In the genomic region with DNA sequence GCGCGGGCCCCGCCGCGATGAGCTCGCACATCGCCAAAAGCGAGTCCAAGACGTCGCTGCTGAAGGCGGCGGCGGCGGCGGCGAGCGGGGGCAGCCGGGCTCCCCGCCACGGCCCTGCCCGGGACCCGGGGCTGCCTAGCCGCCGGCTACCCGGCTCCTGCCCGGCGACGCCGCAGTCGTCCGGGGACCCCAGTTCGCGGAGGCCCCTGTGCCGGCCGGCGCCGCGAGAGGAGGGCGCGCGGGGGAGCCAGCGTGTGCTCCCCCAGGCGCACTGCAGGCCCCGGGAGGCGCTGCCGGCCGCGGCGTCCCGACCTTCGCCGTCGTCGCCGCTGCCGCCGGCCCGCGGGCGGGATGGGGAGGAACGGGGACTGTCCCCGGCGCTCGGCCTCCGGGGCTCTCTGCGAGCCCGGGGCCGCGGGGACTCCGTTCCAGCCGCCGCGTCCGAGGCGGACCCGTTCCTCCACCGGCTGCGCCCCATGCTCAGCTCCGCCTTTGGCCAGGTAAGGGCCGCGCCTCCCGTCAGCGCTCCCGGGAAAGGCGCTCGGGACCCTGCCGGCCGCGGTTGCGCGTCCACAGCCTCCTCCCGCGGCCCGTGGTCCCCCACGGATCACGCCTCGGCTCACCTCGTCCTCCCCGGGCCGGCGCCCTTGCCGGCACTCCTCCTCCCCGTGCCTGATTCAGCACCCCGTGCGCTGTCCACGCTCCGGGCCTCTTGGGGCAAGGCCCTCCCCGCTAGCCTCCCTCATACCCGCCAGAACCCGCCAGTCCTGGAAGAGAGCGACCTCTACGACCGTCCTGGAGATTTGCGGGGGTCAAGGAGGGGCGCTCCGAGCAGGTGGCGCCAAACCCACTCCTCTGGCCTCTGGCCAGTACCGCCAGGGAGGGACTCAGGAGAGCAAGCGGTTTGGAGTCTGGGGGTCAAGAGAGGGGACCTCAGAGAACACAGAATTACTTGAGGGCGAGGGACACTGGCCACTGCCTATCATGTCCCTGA, we compare ENCODE assay signal across 1 cellular context.
TF ChIP-seq lines count a peak whose summit lies in the region.

No MANE protein-coding gene starts in this region.

TF ChIP-seq in HEK293, 187 proteins besides CTCF, POLR2A, EP300 and RAD21 (continued from another document):
- no peak for TF ChIP-seq HOXC10 (CRISPR knock-in tag; IDR thresholded peaks at IDR 0.05)
- TF ChIP-seq ZSCAN16 (tag by site-specific recombination; IDR thresholded peaks at IDR 0.05), result no peak
- TF ChIP-seq, protein P1, sequence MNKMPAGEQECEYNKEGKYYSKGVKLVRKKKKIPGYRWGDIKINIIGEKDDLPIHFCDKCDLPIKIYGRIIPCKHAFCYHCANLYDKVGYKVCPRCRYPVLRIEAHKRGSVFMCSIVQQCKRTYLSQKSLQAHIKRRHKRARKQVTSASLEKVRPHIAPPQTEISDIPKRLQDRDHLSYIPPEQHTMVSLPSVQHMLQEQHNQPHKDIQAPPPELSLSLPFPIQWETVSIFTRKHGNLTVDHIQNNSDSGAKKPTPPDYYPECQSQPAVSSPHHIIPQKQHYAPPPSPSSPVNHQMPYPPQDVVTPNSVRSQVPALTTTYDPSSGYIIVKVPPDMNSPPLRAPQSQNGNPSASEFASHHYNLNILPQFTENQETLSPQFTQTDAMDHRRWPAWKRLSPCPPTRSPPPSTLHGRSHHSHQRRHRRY (tag by site-specific recombination; IDR thresholded peaks at IDR 0.05), result no peak
- TF ChIP-seq SCRT2 (tag by site-specific recombination; IDR thresholded peaks at IDR 0.05), result no peak
- no peak for TF ChIP-seq ZNF626 (tag by site-specific recombination; IDR thresholded peaks at IDR 0.05)
- no peak for TF ChIP-seq ZNF549 (tag by site-specific recombination; IDR thresholded peaks at IDR 0.05)
- no peak for TF ChIP-seq YY1 (tag by site-specific recombination; IDR thresholded peaks at IDR 0.05)
